ENCODE assay signal across 1 cellular context in the genomic region with DNA sequence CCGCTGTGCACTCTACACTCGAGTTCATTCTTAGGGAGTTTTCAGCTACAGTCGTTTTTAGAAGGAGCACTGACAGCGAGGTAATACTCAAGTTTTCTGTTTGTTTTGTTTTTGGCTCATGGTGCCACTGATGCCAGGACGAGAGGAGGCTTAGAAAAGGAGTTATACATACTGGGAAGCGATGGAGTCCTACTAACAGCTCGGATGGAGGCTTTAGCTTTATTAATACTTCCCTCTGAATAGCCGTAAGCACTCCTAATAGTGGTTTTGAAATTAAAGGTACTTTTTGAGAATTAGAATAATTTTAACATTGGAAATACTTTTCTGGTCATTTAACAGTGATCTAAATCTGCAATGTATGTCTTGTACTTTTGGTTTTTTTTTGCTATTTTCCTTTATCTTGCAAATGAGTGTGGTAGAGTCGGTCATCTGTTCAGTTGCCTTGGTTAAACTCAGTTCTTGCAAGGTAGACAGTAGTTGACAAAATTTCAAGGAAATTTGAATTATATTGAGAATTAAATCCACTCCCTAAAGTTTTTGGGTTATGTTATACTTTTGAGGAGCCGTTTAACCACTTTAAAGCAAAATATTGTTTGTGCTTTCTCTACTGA.
TF ChIP-seq lines count a peak whose summit lies in the region.

No MANE protein-coding gene starts in this region.

TF ChIP-seq in HepG2, 621 proteins besides CTCF, POLR2A, EP300 and RAD21 (continued from another document and continues in another):
- no peak for TF ChIP-seq CBX2 (IDR thresholded peaks at IDR 0.05; ENCODE audit: low read depth, low read length)
- no peak for TF ChIP-seq CBX2 (CRISPR knock-in tag; IDR thresholded peaks at IDR 0.05; ENCODE audit: low read depth)
- TF ChIP-seq SRSF1 (optimal IDR thresholded peaks at IDR 0.05; ENCODE audit: low read depth, low read length): no peak
- TF ChIP-seq ZNF772 (CRISPR knock-in tag; IDR thresholded peaks at IDR 0.05): no peak
- TF ChIP-seq, protein P1, sequence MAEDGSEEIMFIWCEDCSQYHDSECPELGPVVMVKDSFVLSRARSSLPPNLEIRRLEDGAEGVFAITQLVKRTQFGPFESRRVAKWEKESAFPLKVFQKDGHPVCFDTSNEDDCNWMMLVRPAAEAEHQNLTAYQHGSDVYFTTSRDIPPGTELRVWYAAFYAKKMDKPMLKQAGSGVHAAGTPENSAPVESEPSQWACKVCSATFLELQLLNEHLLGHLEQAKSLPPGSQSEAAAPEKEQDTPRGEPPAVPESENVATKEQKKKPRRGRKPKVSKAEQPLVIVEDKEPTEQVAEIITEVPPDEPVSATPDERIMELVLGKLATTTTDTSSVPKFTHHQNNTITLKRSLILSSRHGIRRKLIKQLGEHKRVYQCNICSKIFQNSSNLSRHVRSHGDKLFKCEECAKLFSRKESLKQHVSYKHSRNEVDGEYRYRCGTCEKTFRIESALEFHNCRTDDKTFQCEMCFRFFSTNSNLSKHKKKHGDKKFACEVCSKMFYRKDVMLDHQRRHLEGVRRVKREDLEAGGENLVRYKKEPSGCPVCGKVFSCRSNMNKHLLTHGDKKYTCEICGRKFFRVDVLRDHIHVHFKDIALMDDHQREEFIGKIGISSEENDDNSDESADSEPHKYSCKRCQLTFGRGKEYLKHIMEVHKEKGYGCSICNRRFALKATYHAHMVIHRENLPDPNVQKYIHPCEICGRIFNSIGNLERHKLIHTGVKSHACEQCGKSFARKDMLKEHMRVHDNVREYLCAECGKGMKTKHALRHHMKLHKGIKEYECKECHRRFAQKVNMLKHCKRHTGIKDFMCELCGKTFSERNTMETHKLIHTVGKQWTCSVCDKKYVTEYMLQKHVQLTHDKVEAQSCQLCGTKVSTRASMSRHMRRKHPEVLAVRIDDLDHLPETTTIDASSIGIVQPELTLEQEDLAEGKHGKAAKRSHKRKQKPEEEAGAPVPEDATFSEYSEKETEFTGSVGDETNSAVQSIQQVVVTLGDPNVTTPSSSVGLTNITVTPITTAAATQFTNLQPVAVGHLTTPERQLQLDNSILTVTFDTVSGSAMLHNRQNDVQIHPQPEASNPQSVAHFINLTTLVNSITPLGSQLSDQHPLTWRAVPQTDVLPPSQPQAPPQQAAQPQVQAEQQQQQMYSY (CRISPR knock-in tag; IDR thresholded peaks at IDR 0.05): no peak
- TF ChIP-seq CBX1 (IDR thresholded peaks at IDR 0.05; ENCODE audit: low read depth): no peak
- TF ChIP-seq, protein P2, sequence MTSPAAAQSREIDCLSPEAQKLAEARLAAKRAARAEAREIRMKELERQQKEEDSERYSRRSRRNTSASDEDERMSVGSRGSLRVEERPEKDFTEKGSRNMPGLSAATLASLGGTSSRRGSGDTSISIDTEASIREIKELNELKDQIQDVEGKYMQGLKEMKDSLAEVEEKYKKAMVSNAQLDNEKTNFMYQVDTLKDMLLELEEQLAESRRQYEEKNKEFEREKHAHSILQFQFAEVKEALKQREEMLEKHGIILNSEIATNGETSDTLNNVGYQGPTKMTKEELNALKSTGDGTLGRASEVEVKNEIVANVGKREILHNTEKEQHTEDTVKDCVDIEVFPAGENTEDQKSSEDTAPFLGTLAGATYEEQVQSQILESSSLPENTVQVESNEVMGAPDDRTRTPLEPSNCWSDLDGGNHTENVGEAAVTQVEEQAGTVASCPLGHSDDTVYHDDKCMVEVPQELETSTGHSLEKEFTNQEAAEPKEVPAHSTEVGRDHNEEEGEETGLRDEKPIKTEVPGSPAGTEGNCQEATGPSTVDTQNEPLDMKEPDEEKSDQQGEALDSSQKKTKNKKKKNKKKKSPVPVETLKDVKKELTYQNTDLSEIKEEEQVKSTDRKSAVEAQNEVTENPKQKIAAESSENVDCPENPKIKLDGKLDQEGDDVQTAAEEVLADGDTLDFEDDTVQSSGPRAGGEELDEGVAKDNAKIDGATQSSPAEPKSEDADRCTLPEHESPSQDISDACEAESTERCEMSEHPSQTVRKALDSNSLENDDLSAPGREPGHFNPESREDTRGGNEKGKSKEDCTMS (CRISPR knock-in tag; conservative IDR thresholded peaks at IDR 0.05): no peak
- TF ChIP-seq, protein P3, sequence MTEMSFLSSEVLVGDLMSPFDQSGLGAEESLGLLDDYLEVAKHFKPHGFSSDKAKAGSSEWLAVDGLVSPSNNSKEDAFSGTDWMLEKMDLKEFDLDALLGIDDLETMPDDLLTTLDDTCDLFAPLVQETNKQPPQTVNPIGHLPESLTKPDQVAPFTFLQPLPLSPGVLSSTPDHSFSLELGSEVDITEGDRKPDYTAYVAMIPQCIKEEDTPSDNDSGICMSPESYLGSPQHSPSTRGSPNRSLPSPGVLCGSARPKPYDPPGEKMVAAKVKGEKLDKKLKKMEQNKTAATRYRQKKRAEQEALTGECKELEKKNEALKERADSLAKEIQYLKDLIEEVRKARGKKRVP (CRISPR knock-in tag; IDR thresholded peaks at IDR 0.05): no peak
- no peak for TF ChIP-seq ZNF556 (CRISPR knock-in tag; IDR thresholded peaks at IDR 0.05; ENCODE audit: borderline replicate concordance)
- no peak for TF ChIP-seq KDM2A (CRISPR knock-in tag; IDR thresholded peaks at IDR 0.05; ENCODE audit: borderline replicate concordance, low read depth)
- TF ChIP-seq SRSF4 (IDR thresholded peaks at IDR 0.05; ENCODE audit: low read depth, low read length, poor library complexity, severe bottlenecking): no peak
- no peak for TF ChIP-seq ZNF460 (CRISPR knock-in tag; IDR thresholded peaks at IDR 0.05; ENCODE audit: borderline replicate concordance)
- TF ChIP-seq ZBTB1 (CRISPR knock-in tag; IDR thresholded peaks at IDR 0.05; ENCODE audit: borderline replicate concordance): no peak
- TF ChIP-seq, protein P4, sequence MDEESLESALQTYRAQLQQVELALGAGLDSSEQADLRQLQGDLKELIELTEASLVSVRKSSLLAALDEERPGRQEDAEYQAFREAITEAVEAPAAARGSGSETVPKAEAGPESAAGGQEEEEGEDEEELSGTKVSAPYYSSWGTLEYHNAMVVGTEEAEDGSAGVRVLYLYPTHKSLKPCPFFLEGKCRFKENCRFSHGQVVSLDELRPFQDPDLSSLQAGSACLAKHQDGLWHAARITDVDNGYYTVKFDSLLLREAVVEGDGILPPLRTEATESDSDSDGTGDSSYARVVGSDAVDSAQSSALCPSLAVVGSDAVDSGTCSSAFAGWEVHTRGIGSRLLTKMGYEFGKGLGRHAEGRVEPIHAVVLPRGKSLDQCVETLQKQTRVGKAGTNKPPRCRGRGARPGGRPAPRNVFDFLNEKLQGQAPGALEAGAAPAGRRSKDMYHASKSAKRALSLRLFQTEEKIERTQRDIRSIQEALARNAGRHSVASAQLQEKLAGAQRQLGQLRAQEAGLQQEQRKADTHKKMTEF (CRISPR knock-in tag; IDR thresholded peaks at IDR 0.05): no peak
- no peak for TF ChIP-seq KAT8 (CRISPR knock-in tag; IDR thresholded peaks at IDR 0.05)
- no peak for TF ChIP-seq ETV6 (CRISPR knock-in tag; conservative IDR thresholded peaks at IDR 0.05)
- no peak for TF ChIP-seq ZNF33A (CRISPR knock-in tag; IDR thresholded peaks at IDR 0.05; ENCODE audit: borderline replicate concordance)
- no peak for TF ChIP-seq RFXANK (CRISPR knock-in tag; IDR thresholded peaks at IDR 0.05)
- no peak for TF ChIP-seq ATRX (CRISPR knock-in tag; IDR thresholded peaks at IDR 0.05; ENCODE audit: borderline replicate concordance)
- TF ChIP-seq, protein P5, sequence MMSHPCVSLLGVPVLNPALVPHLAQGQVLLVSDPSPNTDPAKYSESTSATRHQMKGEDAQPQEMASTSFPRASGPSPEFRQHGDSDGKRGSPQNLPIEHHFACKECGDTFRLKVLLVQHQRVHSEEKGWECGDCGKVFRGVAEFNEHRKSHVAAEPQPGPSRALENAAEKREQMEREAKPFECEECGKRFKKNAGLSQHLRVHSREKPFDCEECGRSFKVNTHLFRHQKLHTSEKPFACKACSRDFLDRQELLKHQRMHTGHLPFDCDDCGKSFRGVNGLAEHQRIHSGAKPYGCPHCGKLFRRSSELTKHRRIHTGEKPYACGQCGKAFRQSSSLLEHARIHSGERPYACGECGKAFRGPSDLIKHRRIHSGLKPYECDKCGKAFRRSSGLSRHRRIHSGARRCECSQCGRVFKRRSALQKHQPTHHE (CRISPR knock-in tag; IDR thresholded peaks at IDR 0.05; ENCODE audit: borderline replicate concordance): no peak
- TF ChIP-seq ZNF619 (CRISPR knock-in tag; IDR thresholded peaks at IDR 0.05): no peak
- no peak for TF ChIP-seq ZIK1 (CRISPR knock-in tag; IDR thresholded peaks at IDR 0.05; ENCODE audit: borderline replicate concordance, low read depth)
- TF ChIP-seq ISL2 (CRISPR knock-in tag; IDR thresholded peaks at IDR 0.05): no peak
- no peak for TF ChIP-seq ZKSCAN8 (CRISPR knock-in tag; IDR thresholded peaks at IDR 0.05; ENCODE audit: borderline replicate concordance)
- TF ChIP-seq, protein P6, sequence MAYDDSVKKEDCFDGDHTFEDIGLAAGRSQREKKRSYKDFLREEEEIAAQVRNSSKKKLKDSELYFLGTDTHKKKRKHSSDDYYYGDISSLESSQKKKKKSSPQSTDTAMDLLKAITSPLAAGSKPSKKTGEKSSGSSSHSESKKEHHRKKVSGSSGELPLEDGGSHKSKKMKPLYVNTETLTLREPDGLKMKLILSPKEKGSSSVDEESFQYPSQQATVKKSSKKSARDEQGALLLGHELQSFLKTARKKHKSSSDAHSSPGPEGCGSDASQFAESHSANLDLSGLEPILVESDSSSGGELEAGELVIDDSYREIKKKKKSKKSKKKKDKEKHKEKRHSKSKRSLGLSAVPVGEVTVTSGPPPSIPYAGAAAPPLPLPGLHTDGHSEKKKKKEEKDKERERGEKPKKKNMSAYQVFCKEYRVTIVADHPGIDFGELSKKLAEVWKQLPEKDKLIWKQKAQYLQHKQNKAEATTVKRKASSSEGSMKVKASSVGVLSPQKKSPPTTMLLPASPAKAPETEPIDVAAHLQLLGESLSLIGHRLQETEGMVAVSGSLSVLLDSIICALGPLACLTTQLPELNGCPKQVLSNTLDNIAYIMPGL (CRISPR knock-in tag; IDR thresholded peaks at IDR 0.05; ENCODE audit: borderline replicate concordance in 1 of 2, low read depth in 1 of 2): 0 out of 4 replicates have a peak, but pooled peaks of 1 of the 2 experiments have one; percentile 3
- no peak for TF ChIP-seq YEATS4 (CRISPR knock-in tag; IDR thresholded peaks at IDR 0.05; ENCODE audit: borderline replicate concordance)
- no peak for TF ChIP-seq SNAI1 (CRISPR knock-in tag; IDR thresholded peaks at IDR 0.05; ENCODE audit: borderline replicate concordance)
- TF ChIP-seq U2AF1 (optimal IDR thresholded peaks at IDR 0.05; ENCODE audit: low read depth, low read length): no peak
- TF ChIP-seq, protein P7, sequence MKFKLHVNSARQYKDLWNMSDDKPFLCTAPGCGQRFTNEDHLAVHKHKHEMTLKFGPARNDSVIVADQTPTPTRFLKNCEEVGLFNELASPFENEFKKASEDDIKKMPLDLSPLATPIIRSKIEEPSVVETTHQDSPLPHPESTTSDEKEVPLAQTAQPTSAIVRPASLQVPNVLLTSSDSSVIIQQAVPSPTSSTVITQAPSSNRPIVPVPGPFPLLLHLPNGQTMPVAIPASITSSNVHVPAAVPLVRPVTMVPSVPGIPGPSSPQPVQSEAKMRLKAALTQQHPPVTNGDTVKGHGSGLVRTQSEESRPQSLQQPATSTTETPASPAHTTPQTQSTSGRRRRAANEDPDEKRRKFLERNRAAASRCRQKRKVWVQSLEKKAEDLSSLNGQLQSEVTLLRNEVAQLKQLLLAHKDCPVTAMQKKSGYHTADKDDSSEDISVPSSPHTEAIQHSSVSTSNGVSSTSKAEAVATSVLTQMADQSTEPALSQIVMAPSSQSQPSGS (CRISPR knock-in tag; IDR thresholded peaks at IDR 0.05): no peak
- no peak for TF ChIP-seq ZNF34 (CRISPR knock-in tag; IDR thresholded peaks at IDR 0.05; ENCODE audit: borderline replicate concordance)
- no peak for TF ChIP-seq NPAS2 (CRISPR knock-in tag; IDR thresholded peaks at IDR 0.05; ENCODE audit: borderline replicate concordance)
- TF ChIP-seq ZNF550 (CRISPR knock-in tag; IDR thresholded peaks at IDR 0.05; ENCODE audit: borderline replicate concordance): no peak
- no peak for TF ChIP-seq TMF1 (CRISPR knock-in tag; IDR thresholded peaks at IDR 0.05; ENCODE audit: low read depth)
- 0 out of 2 replicates have a peak, but pooled peaks have one; percentile 28 for TF ChIP-seq NFIC (IDR thresholded peaks at IDR 0.05; ENCODE audit: low read length)
- TF ChIP-seq ZNF430 (CRISPR knock-in tag; IDR thresholded peaks at IDR 0.05): no peak
- 0 out of 2 replicates have a peak, but pooled peaks have one; percentile 4 for TF ChIP-seq ZNF777 (CRISPR knock-in tag; IDR thresholded peaks at IDR 0.05)
- TF ChIP-seq ZNF7 (CRISPR knock-in tag; IDR thresholded peaks at IDR 0.05): no peak
- TF ChIP-seq SCMH1 (CRISPR knock-in tag; IDR thresholded peaks at IDR 0.05; ENCODE audit: borderline replicate concordance): no peak
- no peak for TF ChIP-seq ZNF570 (CRISPR knock-in tag; IDR thresholded peaks at IDR 0.05; ENCODE audit: borderline replicate concordance)
- no peak for TF ChIP-seq KLF13 (CRISPR knock-in tag; IDR thresholded peaks at IDR 0.05)
- TF ChIP-seq, protein P8, sequence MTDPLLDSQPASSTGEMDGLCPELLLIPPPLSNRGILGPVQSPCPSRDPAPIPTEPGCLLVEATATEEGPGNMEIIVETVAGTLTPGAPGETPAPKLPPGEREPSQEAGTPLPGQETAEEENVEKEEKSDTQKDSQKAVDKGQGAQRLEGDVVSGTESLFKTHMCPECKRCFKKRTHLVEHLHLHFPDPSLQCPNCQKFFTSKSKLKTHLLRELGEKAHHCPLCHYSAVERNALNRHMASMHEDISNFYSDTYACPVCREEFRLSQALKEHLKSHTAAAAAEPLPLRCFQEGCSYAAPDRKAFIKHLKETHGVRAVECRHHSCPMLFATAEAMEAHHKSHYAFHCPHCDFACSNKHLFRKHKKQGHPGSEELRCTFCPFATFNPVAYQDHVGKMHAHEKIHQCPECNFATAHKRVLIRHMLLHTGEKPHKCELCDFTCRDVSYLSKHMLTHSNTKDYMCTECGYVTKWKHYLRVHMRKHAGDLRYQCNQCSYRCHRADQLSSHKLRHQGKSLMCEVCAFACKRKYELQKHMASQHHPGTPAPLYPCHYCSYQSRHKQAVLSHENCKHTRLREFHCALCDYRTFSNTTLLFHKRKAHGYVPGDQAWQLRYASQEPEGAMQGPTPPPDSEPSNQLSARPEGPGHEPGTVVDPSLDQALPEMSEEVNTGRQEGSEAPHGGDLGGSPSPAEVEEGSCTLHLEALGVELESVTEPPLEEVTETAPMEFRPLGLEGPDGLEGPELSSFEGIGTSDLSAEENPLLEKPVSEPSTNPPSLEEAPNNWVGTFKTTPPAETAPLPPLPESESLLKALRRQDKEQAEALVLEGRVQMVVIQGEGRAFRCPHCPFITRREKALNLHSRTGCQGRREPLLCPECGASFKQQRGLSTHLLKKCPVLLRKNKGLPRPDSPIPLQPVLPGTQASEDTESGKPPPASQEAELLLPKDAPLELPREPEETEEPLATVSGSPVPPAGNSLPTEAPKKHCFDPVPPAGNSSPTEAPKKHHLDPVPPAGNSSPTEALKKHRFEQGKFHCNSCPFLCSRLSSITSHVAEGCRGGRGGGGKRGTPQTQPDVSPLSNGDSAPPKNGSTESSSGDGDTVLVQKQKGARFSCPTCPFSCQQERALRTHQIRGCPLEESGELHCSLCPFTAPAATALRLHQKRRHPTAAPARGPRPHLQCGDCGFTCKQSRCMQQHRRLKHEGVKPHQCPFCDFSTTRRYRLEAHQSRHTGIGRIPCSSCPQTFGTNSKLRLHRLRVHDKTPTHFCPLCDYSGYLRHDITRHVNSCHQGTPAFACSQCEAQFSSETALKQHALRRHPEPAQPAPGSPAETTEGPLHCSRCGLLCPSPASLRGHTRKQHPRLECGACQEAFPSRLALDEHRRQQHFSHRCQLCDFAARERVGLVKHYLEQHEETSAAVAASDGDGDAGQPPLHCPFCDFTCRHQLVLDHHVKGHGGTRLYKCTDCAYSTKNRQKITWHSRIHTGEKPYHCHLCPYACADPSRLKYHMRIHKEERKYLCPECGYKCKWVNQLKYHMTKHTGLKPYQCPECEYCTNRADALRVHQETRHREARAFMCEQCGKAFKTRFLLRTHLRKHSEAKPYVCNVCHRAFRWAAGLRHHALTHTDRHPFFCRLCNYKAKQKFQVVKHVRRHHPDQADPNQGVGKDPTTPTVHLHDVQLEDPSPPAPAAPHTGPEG (CRISPR knock-in tag; IDR thresholded peaks at IDR 0.05): 0 out of 2 replicates have a peak, but pooled peaks have one; percentile 34
